Comparison of ENCODE assay signal across 13 cellular contexts in the genomic region with DNA sequence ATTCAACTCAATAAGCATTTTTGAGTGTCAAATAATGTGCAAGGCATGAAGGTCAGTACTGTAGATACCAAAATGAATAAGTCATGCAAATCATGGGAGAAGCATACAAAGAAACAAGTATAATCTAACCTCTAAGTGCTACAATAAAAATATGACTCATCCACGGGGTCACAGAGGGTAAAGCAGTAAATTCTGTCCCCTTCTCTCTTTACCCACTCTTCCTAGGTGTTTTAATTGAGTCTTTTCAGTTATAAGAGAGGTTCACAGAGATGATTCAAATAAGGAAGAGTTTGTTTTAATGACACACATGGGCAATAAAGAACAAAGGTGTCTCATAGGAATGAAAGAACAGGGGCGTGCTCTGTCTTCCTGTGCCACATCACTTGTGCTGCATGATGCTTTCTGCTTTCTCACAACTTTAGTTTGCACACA.
A peak's percentile ranks its signal among the peaks of the same experiment; 100 is the strongest.
DNase-seq lines count a peak whose midpoint lies in the region; ATAC-seq lines count a peak whose summit lies in the region.
"Had no signal": no experiment of that assay in that cellular context is flagged by ENCODE, and none has a peak within 500 bp of the region (broad histone marks: within the 10 kb centered on the region; RNA-seq: fewer than 3 reads in every experiment).

No MANE protein-coding gene starts in this region.

- peak; percentile 67 for DNase-seq in ELR (ENCODE audit: low read depth)
- DNase-seq in H4 (ENCODE audit: low spot score), result peak; percentile 24
- peak; percentile 10 for DNase-seq in NCI-H2107 (lab: John Stamatoyannopoulos, UW)
- DNase-seq in epithelial cell of prostate (ENCODE audit: low read depth, low spot score), result peak; percentile 77
- no peak for DNase-seq in activated CD4-positive, alpha-beta T cell treated with anti-CD3 and anti-CD28 coated beads, Interleukin-2, amount 50 U/mL, for 1 hour
- no peak for DNase-seq in NCI-H1092 treated with DMSO at 0.1 percent for 48 hours (lab: John Stamatoyannopoulos, UW)
- DNase-seq: activated CD4-positive, alpha-beta T cell treated with anti-CD3 and anti-CD28 coated beads for 1 hour; activated naive CD4-positive, alpha-beta T cell treated with anti-CD3 and anti-CD28 coated beads, Interleukin-2, amount 10 ng/mL, durations not matched to agents 7 days and 5 days; CD4-positive, alpha-beta T cell; psoas muscle had no signal

- ATAC-seq in GM21390 (IDR thresholded peaks at IDR 0.05; ENCODE audit: unreplicated experiment) (no peak), GM21528 (IDR thresholded peaks at IDR 0.05; ENCODE audit: low FRiP score, unreplicated experiment) (no peak)
- ATAC-seq: gastroesophageal sphincter, psoas muscle had no signal

- peak overlapping the region; percentile 45 for H3K27ac ChIP-seq in epithelial cell of prostate
- H3K27ac ChIP-seq: gastroesophageal sphincter, psoas muscle had no signal

Comparison
In these comparisons a context has a peak if more than half of its experiments do, and no peak if none do; other contexts are left out.
1. DNase-seq: peak in ELR (single experiment), H4 (single experiment), NCI-H2107 (single experiment) and epithelial cell of prostate (single experiment); none in activated CD4-positive, alpha-beta T cell treated with anti-CD3 and anti-CD28 coated beads, Interleukin-2, amount 50 U/mL, for 1 hour (single experiment) and NCI-H1092 treated with DMSO at 0.1 percent for 48 hours (single experiment).